ENCODE assay signal across 1 cellular context in the genomic region with DNA sequence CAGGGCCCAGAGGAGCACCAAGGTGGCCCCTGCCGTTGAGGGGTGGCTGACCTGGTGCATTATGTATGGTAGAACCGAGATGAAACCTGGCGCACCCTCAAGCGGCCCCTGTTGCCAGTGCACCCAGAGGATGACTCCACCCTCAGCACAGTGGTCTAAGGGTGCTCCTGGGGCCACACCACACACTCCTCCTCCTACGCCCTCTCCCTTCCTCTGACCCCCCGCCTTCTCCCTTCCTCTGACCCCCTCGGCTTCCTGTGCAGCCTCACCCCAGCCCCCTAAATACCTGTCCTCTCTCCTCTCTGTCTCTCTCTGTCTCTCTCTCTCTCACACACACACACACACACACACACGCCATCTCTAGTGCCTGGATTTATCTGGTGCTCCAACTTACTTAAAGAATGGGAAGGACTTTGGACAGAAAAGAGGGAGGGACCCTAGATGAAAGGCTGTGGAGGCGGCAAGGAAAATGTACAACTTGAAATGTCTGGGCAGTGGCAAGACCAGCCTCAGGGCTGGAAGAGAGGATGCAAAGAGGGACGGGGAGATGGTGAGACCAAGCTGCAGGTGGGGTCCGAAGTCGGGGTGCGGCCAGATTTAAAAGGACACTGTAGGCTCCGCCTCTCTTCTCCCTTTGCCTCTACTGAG.
TF ChIP-seq lines count a peak whose summit lies in the region.

No MANE protein-coding gene starts in this region.

TF ChIP-seq in HepG2, 621 proteins besides CTCF, POLR2A, EP300 and RAD21:
- no peak for TF ChIP-seq MYNN (CRISPR knock-in tag; IDR thresholded peaks at IDR 0.05; ENCODE audit: low read depth)
